Comparison of ENCODE assay signal across 18 cellular contexts in the genomic region with DNA sequence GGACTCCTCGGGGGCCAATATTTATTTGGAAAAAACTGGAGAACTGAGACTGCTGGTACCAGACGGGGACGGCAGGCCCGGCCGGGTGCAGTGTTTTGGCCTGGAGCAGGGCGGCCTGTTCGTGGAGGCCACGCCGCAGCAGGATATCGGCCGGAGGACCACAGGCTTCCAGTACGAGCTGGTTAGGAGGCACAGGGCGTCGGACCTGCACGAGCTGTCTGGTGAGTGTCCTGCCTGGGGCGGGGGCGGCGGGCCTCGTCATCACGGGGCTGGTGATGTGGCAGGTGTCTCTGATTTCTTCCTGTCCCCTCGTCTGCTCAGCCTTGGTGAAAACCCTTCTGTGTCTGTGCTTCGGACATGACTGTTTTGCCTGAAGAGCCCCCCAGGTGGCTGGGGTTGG. TPM values are rescaled to one million over a fixed set of nuclear protein-coding genes. Genes with fewer than 3 reads are reported as not detected.
A peak's percentile ranks its signal among the peaks of the same experiment; 100 is the strongest.
DNase-seq lines count a peak whose midpoint lies in the region; ATAC-seq, FAIRE-seq and TF ChIP-seq lines count a peak whose summit lies in the region.
"Had no signal": no experiment of that assay in that cellular context is flagged by ENCODE, and none has a peak within 500 bp of the region (broad histone marks: within the 10 kb centered on the region; RNA-seq: fewer than 3 reads in every experiment).

No MANE protein-coding gene starts in this region.

- H3K4me1 Mint-ChIP-seq in WTC11 = peaks cover 51% of the 10 kb centered on the region

- H3K4me3 Mint-ChIP-seq in WTC11 = no peak overlapping the region

- no peak overlapping the region for H4K8ac ChIP-seq in mesendoderm (ENCODE audit: low read depth, low read length)

- H3K18ac ChIP-seq in mesendoderm (ENCODE audit: low read length) = no peak overlapping the region

- no peak for TF ChIP-seq CTCF in WTC11 (IDR thresholded peaks at IDR 0.05)

- no peaks in the 10 kb centered on the region for H3K79me1 ChIP-seq in mesendoderm (ENCODE audit: low read length)

- H3K36me3 Mint-ChIP-seq in WTC11 = peaks cover 5% of the 10 kb centered on the region; the same call in 1 of the 2 replicates

- no peak overlapping the region for H3K4ac ChIP-seq in mesendoderm (ENCODE audit: low read depth, low read length)

- no peaks in the 10 kb centered on the region for H3K9me3 ChIP-seq in subcutaneous abdominal adipose tissue (ENCODE audit: control insufficient read depth in 5 of 5, low read length in 5 of 5)
- H3K9me3 ChIP-seq: heart left ventricle, MG63, psoas muscle had no signal

- H2BK15ac ChIP-seq in mesendoderm (replicated peaks; ENCODE audit: low read depth) = no peak overlapping the region

- H3K9ac ChIP-seq in subcutaneous abdominal adipose tissue (ENCODE audit: low read length in 5 of 5) (no peak overlapping the region), mesendoderm (ENCODE audit: low read length) (no peak overlapping the region)

- CTCF ChIA-PET in WTC11 (lab: Charles Lee) (no interaction called here), HEK293T (lab: Yijun Ruan, JAX) (no interaction called here)

- H3K56ac ChIP-seq in mesendoderm (ENCODE audit: low read length) = no peak overlapping the region

- no peaks in the 10 kb centered on the region for H3K9me3 Mint-ChIP-seq in WTC11
- H3K9me3 Mint-ChIP-seq: activated CD8-positive, alpha-beta T cell treated with anti-CD3 and anti-CD28 coated beads for 36 hours had no signal

- H2AK5ac ChIP-seq in mesendoderm (ENCODE audit: low read length) = no peak overlapping the region

- H3K4me2 ChIP-seq in mesendoderm (ENCODE audit: low read length) = no peak overlapping the region

- H2BK5ac ChIP-seq in mesendoderm (ENCODE audit: low read length) = no peak overlapping the region

- no peak overlapping the region for H3K23ac ChIP-seq in mesendoderm (ENCODE audit: low read length)

- no peak overlapping the region for H4K5ac ChIP-seq in mesendoderm (ENCODE audit: low read length)

- H3K36me3 ChIP-seq in subcutaneous abdominal adipose tissue (ENCODE audit: control insufficient read depth in 5 of 5, insufficient read depth in 5 of 5, low read length in 5 of 5) = peaks cover 0 to 55% (median 28%) of the 10 kb centered on the region in 5 donors
- no peaks in the 10 kb centered on the region for H3K36me3 ChIP-seq in mesendoderm (ENCODE audit: control insufficient read depth, insufficient read depth, low read length)

- DNase-seq in ELF-1 (ENCODE audit: low read depth, low spot score) (peak; percentile 48), WTC11 (ENCODE audit: low spot score) (no peak), islet precursor cell (peak; percentile 75), HEK293T (ENCODE audit: extremely low spot score) (no peak), mesendoderm (no peak), GM12892 (ENCODE audit: insufficient read length) (no peak)
- DNase-seq: activated CD8-positive, alpha-beta T cell treated with anti-CD3 and anti-CD28 coated beads for 36 hours; activated gamma-delta T cell; anterior cingulate cortex; GOT3; heart left ventricle; MG63; psoas muscle had no signal

- peak overlapping the region; percentile 86 for H3K27ac ChIP-seq in subcutaneous abdominal adipose tissue (ENCODE audit: low read depth, low read length)
- H3K27ac ChIP-seq in mesendoderm (ENCODE audit: low read depth, low read length) = no peak overlapping the region
- H3K27ac ChIP-seq: C4-2B, psoas muscle, SK-N-MC had no signal

- no peak for TF ChIP-seq POLR2A in GM12892 (IDR thresholded peaks at IDR 0.05; ENCODE audit: low read depth, low read length)

- H3K27me3 Mint-ChIP-seq in WTC11 (ENCODE audit: low read depth) = peaks cover 15% of the 10 kb centered on the region

- ATAC-seq in WTC11 = no peak
- ATAC-seq: activated CD8-positive, alpha-beta T cell treated with anti-CD3 and anti-CD28 coated beads for 36 hours; heart left ventricle; psoas muscle had no signal

- H3K79me2 ChIP-seq in mesendoderm (ENCODE audit: control insufficient read depth, insufficient read depth, low read length) = no peaks in the 10 kb centered on the region

- peak overlapping the region in 1 of 5 donors; percentile 81 for H3K4me3 ChIP-seq in subcutaneous abdominal adipose tissue (ENCODE audit: low read depth in 1 of 5, low read length in 5 of 5)
- H3K4me3 ChIP-seq in mesendoderm (ENCODE audit: low read length) = no peak overlapping the region
- H3K4me3 ChIP-seq: heart left ventricle, MG63, psoas muscle, SK-N-MC had no signal

- POLR2A ChIA-PET in WTC11 (lab: Charles Lee) = no interaction called here
- POLR2A ChIA-PET in HEK293T (lab: Yijun Ruan, JAX) = no interaction called here

- no peak overlapping the region for H2BK120ac ChIP-seq in mesendoderm (ENCODE audit: low read depth, low read length)

- H3K27me3 ChIP-seq in subcutaneous abdominal adipose tissue (ENCODE audit: control insufficient read depth in 5 of 5, insufficient read depth in 4 of 5, low read length in 5 of 5) (peaks cover 0 to 4% (median 0%) of the 10 kb centered on the region in 5 donors), mesendoderm (ENCODE audit: insufficient read depth, low read length, poor library complexity) (no peaks in the 10 kb centered on the region)
- H3K27me3 ChIP-seq: heart left ventricle, MG63 had no signal

- peak overlapping the region; percentile 89 for H3K27ac Mint-ChIP-seq in WTC11

- no peak for FAIRE-seq in GM12892 (lab: Jason Lieb, UNC)
- FAIRE-seq: colon, keratinocyte had no signal

- no CpG with 5 or more reads among the region's 22 CpGs for WGBS in mesendoderm (ENCODE audit: extremely low coverage, insufficient coverage, low lambda C conversion rate)

- peaks cover 8 to 91% (median 84%) of the 10 kb centered on the region in 5 donors for H3K4me1 ChIP-seq in subcutaneous abdominal adipose tissue (ENCODE audit: control insufficient read depth in 5 of 5, insufficient read depth in 5 of 5, low read length in 5 of 5)
- peaks cover 5% of the 10 kb centered on the region for H3K4me1 ChIP-seq in mesendoderm (ENCODE audit: control insufficient read depth, low read depth, low read length)
- H3K4me1 ChIP-seq: psoas muscle had no signal

TF ChIP-seq in WTC11, 78 proteins besides CTCF, POLR2A, EP300 and RAD21 (continues in another document):
- TF ChIP-seq, protein P1, sequence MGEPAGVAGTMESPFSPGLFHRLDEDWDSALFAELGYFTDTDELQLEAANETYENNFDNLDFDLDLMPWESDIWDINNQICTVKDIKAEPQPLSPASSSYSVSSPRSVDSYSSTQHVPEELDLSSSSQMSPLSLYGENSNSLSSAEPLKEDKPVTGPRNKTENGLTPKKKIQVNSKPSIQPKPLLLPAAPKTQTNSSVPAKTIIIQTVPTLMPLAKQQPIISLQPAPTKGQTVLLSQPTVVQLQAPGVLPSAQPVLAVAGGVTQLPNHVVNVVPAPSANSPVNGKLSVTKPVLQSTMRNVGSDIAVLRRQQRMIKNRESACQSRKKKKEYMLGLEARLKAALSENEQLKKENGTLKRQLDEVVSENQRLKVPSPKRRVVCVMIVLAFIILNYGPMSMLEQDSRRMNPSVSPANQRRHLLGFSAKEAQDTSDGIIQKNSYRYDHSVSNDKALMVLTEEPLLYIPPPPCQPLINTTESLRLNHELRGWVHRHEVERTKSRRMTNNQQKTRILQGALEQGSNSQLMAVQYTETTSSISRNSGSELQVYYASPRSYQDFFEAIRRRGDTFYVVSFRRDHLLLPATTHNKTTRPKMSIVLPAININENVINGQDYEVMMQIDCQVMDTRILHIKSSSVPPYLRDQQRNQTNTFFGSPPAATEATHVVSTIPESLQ (CRISPR knock-in tag; IDR thresholded peaks at IDR 0.05) = no peak
- TF ChIP-seq, protein P2, sequence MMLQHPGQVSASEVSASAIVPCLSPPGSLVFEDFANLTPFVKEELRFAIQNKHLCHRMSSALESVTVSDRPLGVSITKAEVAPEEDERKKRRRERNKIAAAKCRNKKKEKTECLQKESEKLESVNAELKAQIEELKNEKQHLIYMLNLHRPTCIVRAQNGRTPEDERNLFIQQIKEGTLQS (CRISPR knock-in tag; conservative IDR thresholded peaks at IDR 0.05) = no peak
- TF ChIP-seq GRHL2 (CRISPR knock-in tag; IDR thresholded peaks at IDR 0.05; ENCODE audit: insufficient replicate concordance, severe bottlenecking) = no peak
- TF ChIP-seq ZNF121 (CRISPR knock-in tag; IDR thresholded peaks at IDR 0.05) = no peak

TF ChIP-seq in HEK293T, 16 proteins besides CTCF, POLR2A, EP300 and RAD21:
- TF ChIP-seq SUZ12 (IDR thresholded peaks at IDR 0.05) (no peak), HDGF (IDR thresholded peaks at IDR 0.05; ENCODE audit: borderline replicate concordance) (no peak), CTBP1 (IDR thresholded peaks at IDR 0.05; ENCODE audit: borderline replicate concordance) (no peak), FOXK2 (IDR thresholded peaks at IDR 0.05) (no peak), ARNT (IDR thresholded peaks at IDR 0.05) (no peak), BHLHE40 (IDR thresholded peaks at IDR 0.05; ENCODE audit: borderline replicate concordance) (no peak), FOXA1 (IDR thresholded peaks at IDR 0.05) (no peak), TARDBP (IDR thresholded peaks at IDR 0.05) (no peak), LEF1 (IDR thresholded peaks at IDR 0.05; ENCODE audit: borderline replicate concordance) (no peak), SP1 (IDR thresholded peaks at IDR 0.05) (no peak), ELF4 (IDR thresholded peaks at IDR 0.05) (no peak), FOXM1 (IDR thresholded peaks at IDR 0.05; ENCODE audit: borderline replicate concordance) (no peak), ZNF384 (IDR thresholded peaks at IDR 0.05) (no peak)
- TF ChIP-seq, protein P3, sequence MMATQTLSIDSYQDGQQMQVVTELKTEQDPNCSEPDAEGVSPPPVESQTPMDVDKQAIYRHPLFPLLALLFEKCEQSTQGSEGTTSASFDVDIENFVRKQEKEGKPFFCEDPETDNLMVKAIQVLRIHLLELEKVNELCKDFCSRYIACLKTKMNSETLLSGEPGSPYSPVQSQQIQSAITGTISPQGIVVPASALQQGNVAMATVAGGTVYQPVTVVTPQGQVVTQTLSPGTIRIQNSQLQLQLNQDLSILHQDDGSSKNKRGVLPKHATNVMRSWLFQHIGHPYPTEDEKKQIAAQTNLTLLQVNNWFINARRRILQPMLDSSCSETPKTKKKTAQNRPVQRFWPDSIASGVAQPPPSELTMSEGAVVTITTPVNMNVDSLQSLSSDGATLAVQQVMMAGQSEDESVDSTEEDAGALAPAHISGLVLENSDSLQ (IDR thresholded peaks at IDR 0.05) = no peak
TF ChIP-seq in HEK293T: peak in this region for 0.

RNA-seq across cellular contexts. Expression of a gene that starts 5.7 kb away (rescaled TPM):
- 27.7 to 29.3 TPM (median 28.1 TPM) in 3 replicates for total RNA-seq in WTC11 (2021)
- 6.8 TPM for polyA plus RNA-seq in mesendoderm (2013, experiment 1 of 2)
- polyA plus RNA-seq in mesendoderm (2013, experiment 2 of 2) = 6.3 TPM
- polyA plus RNA-seq in GM12892 (2012; ENCODE audit: missing spikeins) = 0.36 TPM

Comparison
In these comparisons a context has a peak if more than half of its experiments do, and no peak if none do; other contexts are left out.
1. DNase-seq: peak in ELF-1 (single experiment) and islet precursor cell (single experiment); none in WTC11 (single experiment), HEK293T (single experiment), mesendoderm (single experiment) and GM12892 (single experiment).